1 cellular context compared by ENCODE assay signal in the genomic region with DNA sequence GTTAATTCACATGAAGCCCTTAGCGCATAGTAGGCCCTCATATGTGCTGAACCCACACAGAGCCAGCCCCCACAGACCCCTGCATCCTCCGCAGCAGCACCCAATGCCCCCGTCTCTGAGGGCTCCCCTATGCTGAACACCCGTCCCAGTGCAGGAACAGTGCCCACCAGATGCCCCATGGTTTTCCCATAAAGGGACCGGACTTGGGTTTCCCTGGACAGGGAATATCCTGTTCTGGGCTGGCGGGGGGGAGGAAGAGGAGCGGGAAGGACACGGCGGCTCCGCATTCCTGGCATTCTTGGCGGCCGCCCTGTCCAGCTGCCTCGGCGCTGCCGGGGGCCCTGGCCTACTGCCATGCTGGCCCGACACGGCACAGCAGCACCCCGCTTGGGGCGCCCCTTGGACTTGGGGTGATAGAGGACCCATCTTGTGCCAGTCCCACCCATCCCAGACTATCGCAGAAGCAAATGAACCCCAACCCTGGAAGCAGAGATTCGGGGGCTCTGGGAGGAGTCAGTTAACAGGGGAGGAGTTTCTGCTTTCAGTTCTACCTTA.
TF ChIP-seq lines count a peak whose summit lies in the region.

No MANE protein-coding gene starts in this region.

TF ChIP-seq in H1, 55 proteins besides CTCF, POLR2A, EP300 and RAD21 (continued from another document):
- TF ChIP-seq RBBP5 (IDR thresholded peaks at IDR 0.05; ENCODE audit: borderline replicate concordance, low read depth, low read length) (peak; percentile 83), RXRA (IDR thresholded peaks at IDR 0.05; ENCODE audit: insufficient read depth, low read depth, low read length) (peak; percentile 75; the same call in 1 of the 2 replicates), ASH2L (IDR thresholded peaks at IDR 0.05; ENCODE audit: low read length) (peak; percentile 71), CREB1 (IDR thresholded peaks at IDR 0.05) (0 out of 2 replicates have a peak, but pooled peaks have one; percentile 30), NANOG (IDR thresholded peaks at IDR 0.05; ENCODE audit: insufficient read depth, low read depth, low read length, poor library complexity, severe bottlenecking) (peak; percentile 37), YY1 (IDR thresholded peaks at IDR 0.05; ENCODE audit: low read depth, low read length) (peak; percentile 58; the same call in 1 of the 2 replicates), JUN (IDR thresholded peaks at IDR 0.05; ENCODE audit: low read depth, low read length) (no peak), TAF1 (IDR thresholded peaks at IDR 0.05; ENCODE audit: low read depth, low read length) (peak; percentile 55), HDAC2 (IDR thresholded peaks at IDR 0.05; ENCODE audit: borderline replicate concordance in 1 of 2, low read depth in 2 of 2, low read length in 2 of 2) (peak in 1 of 2 experiments; percentile 73; a peak in 1 of 4 replicates), CTBP2 (IDR thresholded peaks at IDR 0.05; ENCODE audit: borderline replicate concordance, insufficient read depth, insufficient read length, low read length) (peak; percentile 92), TEAD4 (IDR thresholded peaks at IDR 0.05; ENCODE audit: low read depth, low read length) (peak; percentile 100), CHD1 (IDR thresholded peaks at IDR 0.05; ENCODE audit: low read depth, low read length) (no peak), CBX8 (IDR thresholded peaks at IDR 0.05; ENCODE audit: borderline replicate concordance, low read depth, low read length) (no peak), EGR1 (IDR thresholded peaks at IDR 0.05; ENCODE audit: borderline replicate concordance, low read depth, low read length) (peak; percentile 56), SP1 (IDR thresholded peaks at IDR 0.05; ENCODE audit: low read depth, low read length) (peak; percentile 71; the same call in 1 of the 2 replicates)
- TF ChIP-seq, protein P1, sequence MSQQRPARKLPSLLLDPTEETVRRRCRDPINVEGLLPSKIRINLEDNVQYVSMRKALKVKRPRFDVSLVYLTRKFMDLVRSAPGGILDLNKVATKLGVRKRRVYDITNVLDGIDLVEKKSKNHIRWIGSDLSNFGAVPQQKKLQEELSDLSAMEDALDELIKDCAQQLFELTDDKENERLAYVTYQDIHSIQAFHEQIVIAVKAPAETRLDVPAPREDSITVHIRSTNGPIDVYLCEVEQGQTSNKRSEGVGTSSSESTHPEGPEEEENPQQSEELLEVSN (IDR thresholded peaks at IDR 0.05) = peak; percentile 38; the same call in 1 of the 2 replicates
- TF ChIP-seq, protein P2, sequence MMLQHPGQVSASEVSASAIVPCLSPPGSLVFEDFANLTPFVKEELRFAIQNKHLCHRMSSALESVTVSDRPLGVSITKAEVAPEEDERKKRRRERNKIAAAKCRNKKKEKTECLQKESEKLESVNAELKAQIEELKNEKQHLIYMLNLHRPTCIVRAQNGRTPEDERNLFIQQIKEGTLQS (IDR thresholded peaks at IDR 0.05; ENCODE audit: insufficient read depth, low read depth, low read length) = no peak
- TF ChIP-seq, protein P3, sequence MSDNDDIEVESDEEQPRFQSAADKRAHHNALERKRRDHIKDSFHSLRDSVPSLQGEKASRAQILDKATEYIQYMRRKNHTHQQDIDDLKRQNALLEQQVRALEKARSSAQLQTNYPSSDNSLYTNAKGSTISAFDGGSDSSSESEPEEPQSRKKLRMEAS (IDR thresholded peaks at IDR 0.05) = peak; percentile 52
